ENCODE assay signal across 1 cellular context in the genomic region with DNA sequence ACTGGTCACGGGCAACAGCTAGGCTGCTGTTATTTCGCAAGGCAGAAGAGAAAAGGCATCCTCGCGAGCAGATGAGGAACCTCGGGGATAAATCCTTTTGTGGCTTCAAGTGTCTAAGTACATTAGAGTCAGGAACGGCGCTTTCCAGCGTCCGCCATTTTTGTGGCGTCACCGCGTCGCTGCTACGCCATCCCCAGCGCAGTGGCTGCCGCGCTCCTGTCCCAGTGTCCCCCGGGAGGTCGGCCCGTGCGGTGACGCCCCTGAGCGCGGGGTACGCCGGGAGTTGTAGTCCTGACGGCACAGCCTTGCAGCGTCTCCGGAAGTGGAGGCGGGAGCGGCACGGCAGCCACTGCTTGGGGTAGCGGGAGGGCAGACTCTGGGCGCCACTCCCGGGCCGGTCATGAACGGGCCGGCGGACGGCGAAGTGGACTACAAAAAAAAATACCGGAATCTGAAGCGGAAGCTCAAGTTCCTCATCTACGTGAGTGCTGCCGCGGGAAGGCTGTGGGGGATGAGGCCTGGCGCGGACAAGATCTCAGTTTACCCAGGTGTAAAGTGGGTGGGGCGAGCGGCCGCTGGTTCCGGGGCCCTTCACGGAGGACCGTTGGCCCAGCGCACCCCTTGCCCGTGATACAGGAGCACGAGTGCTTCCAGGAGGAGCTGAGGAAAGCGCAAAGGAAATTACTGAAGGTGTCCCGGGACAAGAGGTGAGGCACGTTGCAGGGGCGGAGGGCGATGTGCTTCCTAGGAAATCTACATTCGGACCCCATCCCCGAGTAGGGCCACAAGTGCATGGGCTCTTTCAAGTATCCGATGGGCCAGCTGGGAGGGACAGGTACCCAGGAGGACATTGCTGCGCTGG.
A peak's percentile ranks its signal among the peaks of the same experiment; 100 is the strongest.
TF ChIP-seq lines count a peak whose summit lies in the region.

A gene with protein sequence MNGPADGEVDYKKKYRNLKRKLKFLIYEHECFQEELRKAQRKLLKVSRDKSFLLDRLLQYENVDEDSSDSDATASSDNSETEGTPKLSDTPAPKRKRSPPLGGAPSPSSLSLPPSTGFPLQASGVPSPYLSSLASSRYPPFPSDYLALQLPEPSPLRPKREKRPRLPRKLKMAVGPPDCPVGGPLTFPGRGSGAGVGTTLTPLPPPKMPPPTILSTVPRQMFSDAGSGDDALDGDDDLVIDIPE (plus strand): TSS at position 331 of the 862 bp plus-strand sequence. CDS start 70 bp downstream, at position 401.

TF ChIP-seq in HepG2, 621 proteins besides CTCF, POLR2A, EP300 and RAD21 (continued from another document and continues in another):
- TF ChIP-seq, protein P1, sequence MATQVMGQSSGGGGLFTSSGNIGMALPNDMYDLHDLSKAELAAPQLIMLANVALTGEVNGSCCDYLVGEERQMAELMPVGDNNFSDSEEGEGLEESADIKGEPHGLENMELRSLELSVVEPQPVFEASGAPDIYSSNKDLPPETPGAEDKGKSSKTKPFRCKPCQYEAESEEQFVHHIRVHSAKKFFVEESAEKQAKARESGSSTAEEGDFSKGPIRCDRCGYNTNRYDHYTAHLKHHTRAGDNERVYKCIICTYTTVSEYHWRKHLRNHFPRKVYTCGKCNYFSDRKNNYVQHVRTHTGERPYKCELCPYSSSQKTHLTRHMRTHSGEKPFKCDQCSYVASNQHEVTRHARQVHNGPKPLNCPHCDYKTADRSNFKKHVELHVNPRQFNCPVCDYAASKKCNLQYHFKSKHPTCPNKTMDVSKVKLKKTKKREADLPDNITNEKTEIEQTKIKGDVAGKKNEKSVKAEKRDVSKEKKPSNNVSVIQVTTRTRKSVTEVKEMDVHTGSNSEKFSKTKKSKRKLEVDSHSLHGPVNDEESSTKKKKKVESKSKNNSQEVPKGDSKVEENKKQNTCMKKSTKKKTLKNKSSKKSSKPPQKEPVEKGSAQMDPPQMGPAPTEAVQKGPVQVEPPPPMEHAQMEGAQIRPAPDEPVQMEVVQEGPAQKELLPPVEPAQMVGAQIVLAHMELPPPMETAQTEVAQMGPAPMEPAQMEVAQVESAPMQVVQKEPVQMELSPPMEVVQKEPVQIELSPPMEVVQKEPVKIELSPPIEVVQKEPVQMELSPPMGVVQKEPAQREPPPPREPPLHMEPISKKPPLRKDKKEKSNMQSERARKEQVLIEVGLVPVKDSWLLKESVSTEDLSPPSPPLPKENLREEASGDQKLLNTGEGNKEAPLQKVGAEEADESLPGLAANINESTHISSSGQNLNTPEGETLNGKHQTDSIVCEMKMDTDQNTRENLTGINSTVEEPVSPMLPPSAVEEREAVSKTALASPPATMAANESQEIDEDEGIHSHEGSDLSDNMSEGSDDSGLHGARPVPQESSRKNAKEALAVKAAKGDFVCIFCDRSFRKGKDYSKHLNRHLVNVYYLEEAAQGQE (IDR thresholded peaks at IDR 0.05; ENCODE audit: borderline replicate concordance in 1 of 2, low read depth in 1 of 2, low read length in 2 of 2): peak in 1 of 2 experiments; percentile 47; a peak in 1 of 4 replicates
- TF ChIP-seq NFYB (CRISPR knock-in tag; IDR thresholded peaks at IDR 0.05) (peak; percentile 71), ZKSCAN8 (CRISPR knock-in tag; IDR thresholded peaks at IDR 0.05; ENCODE audit: borderline replicate concordance) (no peak; the same call in 1 of the 2 replicates), PLRG1 (conservative IDR thresholded peaks at IDR 0.05) (no peak), FOXK1 (CRISPR knock-in tag; IDR thresholded peaks at IDR 0.05; ENCODE audit: borderline replicate concordance, low read depth) (peak; percentile 85; the same call in 1 of the 2 replicates), GLMP (CRISPR knock-in tag; IDR thresholded peaks at IDR 0.05; ENCODE audit: borderline replicate concordance) (no peak), ZBTB20 (CRISPR knock-in tag; IDR thresholded peaks at IDR 0.05; ENCODE audit: borderline replicate concordance, low read depth) (peak; percentile 59; the same call in 1 of the 2 replicates), FOXA3 (CRISPR knock-in tag; IDR thresholded peaks at IDR 0.05) (peak; percentile 86), ISL2 (CRISPR knock-in tag; IDR thresholded peaks at IDR 0.05) (peak; percentile 74), ZNF407 (CRISPR knock-in tag; IDR thresholded peaks at IDR 0.05; ENCODE audit: not compliant biosample characterization) (no peak), GPBP1L1 (CRISPR knock-in tag; IDR thresholded peaks at IDR 0.05) (no peak), ZNF644 (CRISPR knock-in tag; IDR thresholded peaks at IDR 0.05; ENCODE audit: low read depth) (peak; percentile 10; the same call in 1 of the 2 replicates), BRD4 (CRISPR knock-in tag; IDR thresholded peaks at IDR 0.05) (peak; percentile 50), ZNF883 (CRISPR knock-in tag; IDR thresholded peaks at IDR 0.05; ENCODE audit: not compliant biosample characterization) (no peak), SKIL (CRISPR knock-in tag; IDR thresholded peaks at IDR 0.05; ENCODE audit: borderline replicate concordance) (peak; percentile 36; the same call in 1 of the 2 replicates), SALL2 (CRISPR knock-in tag; IDR thresholded peaks at IDR 0.05) (peak; percentile 95), CCDC6 (CRISPR knock-in tag; IDR thresholded peaks at IDR 0.05) (no peak), LBX2 (CRISPR knock-in tag; IDR thresholded peaks at IDR 0.05; ENCODE audit: borderline replicate concordance) (no peak), HNF4G (IDR thresholded peaks at IDR 0.05; ENCODE audit: borderline replicate concordance, low read depth, low read length) (no peak), HNF4G (CRISPR knock-in tag; IDR thresholded peaks at IDR 0.05; ENCODE audit: borderline replicate concordance, low read depth) (no peak; the same call in 1 of the 2 replicates), ZFYVE20 (CRISPR knock-in tag; IDR thresholded peaks at IDR 0.05; ENCODE audit: borderline replicate concordance, low read depth) (no peak), HOXA9 (CRISPR knock-in tag; IDR thresholded peaks at IDR 0.05; ENCODE audit: borderline replicate concordance) (no peak), SIN3A (IDR thresholded peaks at IDR 0.05; ENCODE audit: borderline replicate concordance, low read depth, low read length) (peak; percentile 80; the same call in 1 of the 2 replicates), ARNTL (CRISPR knock-in tag; IDR thresholded peaks at IDR 0.05) (peak; percentile 86)
- TF ChIP-seq, protein P2, sequence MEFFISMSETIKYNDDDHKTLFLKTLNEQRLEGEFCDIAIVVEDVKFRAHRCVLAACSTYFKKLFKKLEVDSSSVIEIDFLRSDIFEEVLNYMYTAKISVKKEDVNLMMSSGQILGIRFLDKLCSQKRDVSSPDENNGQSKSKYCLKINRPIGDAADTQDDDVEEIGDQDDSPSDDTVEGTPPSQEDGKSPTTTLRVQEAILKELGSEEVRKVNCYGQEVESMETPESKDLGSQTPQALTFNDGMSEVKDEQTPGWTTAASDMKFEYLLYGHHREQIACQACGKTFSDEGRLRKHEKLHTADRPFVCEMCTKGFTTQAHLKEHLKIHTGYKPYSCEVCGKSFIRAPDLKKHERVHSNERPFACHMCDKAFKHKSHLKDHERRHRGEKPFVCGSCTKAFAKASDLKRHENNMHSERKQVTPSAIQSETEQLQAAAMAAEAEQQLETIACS (CRISPR knock-in tag; IDR thresholded peaks at IDR 0.05): 0 out of 2 replicates have a peak, but pooled peaks have one; percentile 40
- TF ChIP-seq, protein P3, sequence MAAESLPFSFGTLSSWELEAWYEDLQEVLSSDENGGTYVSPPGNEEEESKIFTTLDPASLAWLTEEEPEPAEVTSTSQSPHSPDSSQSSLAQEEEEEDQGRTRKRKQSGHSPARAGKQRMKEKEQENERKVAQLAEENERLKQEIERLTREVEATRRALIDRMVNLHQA (CRISPR knock-in tag; IDR thresholded peaks at IDR 0.05): no peak
